Comparison of ENCODE assay signal across 1 cellular context in the genomic region with DNA sequence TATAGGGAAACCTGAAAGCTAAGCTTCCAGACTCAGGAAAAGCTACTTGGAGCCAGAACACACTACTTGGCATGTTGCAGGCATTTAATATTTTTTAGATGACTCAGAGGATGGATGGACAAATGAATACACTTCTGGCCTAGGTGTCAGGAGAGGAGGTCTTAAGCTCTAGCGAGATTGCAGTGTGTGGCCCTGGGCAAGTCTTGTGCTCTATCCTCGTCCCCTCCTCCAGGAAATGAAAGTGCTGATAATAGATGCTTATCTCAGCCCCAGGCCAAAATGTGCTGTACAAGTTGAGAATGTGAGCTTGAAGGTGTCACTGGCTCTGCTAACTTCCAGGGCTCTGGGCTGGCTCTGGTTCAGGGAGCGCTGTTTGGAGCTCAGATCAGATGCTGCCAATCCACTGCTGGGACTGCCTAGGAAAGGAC.
TF ChIP-seq lines count a peak whose summit lies in the region.

No MANE protein-coding gene starts in this region.

TF ChIP-seq in H1, 55 proteins besides CTCF, POLR2A, EP300 and RAD21 (continued from another document):
- no peak for TF ChIP-seq GTF2F1 (IDR thresholded peaks at IDR 0.05; ENCODE audit: borderline replicate concordance, low read depth, low read length)
- no peak for TF ChIP-seq YY1 (IDR thresholded peaks at IDR 0.05; ENCODE audit: low read depth, low read length)
- TF ChIP-seq CEBPB (IDR thresholded peaks at IDR 0.05; ENCODE audit: low read depth, low read length) = no peak
- TF ChIP-seq GABPA (IDR thresholded peaks at IDR 0.05; ENCODE audit: borderline replicate concordance, insufficient read depth, low read length) = no peak
- no peak for TF ChIP-seq SRF (IDR thresholded peaks at IDR 0.05; ENCODE audit: low read depth, low read length)
- no peak for TF ChIP-seq FOSL1 (IDR thresholded peaks at IDR 0.05; ENCODE audit: insufficient read depth, low read depth, low read length)
